8 cellular contexts compared by ENCODE assay signal in the genomic region with DNA sequence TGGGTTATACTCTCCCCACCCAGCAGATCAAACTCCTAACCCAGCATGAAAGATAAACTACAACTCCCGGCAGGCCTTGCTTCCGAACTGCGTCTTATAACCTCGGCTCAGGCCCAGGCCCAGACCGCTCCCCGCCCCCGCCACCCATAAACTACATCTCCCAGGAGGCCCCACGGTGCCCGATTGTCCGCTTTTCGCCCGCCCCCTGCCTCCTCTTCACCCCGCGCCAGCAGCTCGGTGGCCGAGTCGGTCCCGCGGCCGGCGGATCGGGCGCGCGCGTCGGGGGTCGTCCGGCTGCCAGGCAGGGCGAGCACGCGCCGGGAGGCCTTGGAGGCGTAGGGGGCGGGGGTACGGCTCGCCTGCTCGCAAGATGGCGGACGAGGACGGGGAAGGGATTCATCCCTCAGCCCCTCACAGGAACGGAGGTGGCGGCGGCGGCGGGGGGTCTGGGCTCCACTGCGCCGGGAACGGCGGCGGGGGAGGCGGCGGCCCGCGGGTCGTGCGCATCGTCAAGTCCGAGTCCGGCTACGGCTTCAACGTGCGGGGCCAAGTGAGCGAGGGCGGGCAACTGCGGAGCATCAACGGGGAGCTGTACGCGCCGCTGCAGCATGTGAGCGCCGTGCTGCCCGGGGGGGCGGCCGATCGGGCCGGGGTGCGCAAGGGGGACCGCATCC. TPM values are rescaled to one million over a fixed set of nuclear protein-coding genes. Genes with fewer than 3 reads are reported as not detected.
DNase-seq lines count a peak whose midpoint lies in the region; ATAC-seq and TF ChIP-seq lines count a peak whose summit lies in the region.

A gene (plus strand): TSS at position 219 of the 674 bp plus-strand sequence. CDS start 152 bp downstream, at position 371.

- H3K4me1 ChIP-seq in left ventricle myocardium inferior (peaks cover 37% of the 10 kb centered on the region), psoas muscle (peaks cover 30% of the 10 kb centered on the region), urinary bladder (ENCODE audit: insufficient read depth) (no peaks in the 10 kb centered on the region)

- TF ChIP-seq CTCF in left ventricle myocardium inferior (IDR thresholded peaks at IDR 0.05; ENCODE audit: borderline replicate concordance) = no peak
- TF ChIP-seq CTCF in psoas muscle (IDR thresholded peaks at IDR 0.05) = no peak

- H3K36me3 ChIP-seq in left ventricle myocardium inferior (no peaks in the 10 kb centered on the region), psoas muscle (ENCODE audit: insufficient read depth in 1 of 2, low read depth in 1 of 2) (peaks cover 0 to 6% of the 10 kb centered on the region in 2 donors), urinary bladder (ENCODE audit: insufficient read depth) (no peaks in the 10 kb centered on the region)

- H3K27ac ChIP-seq in left ventricle myocardium inferior (replicated peaks) (peak within 1 kb of the TSS; percentile 94), psoas muscle (peak within 1 kb of the TSS; percentile 90), urinary bladder (ENCODE audit: low read depth) (peak within 1 kb of the TSS; percentile 96)

- peaks cover 3% of the 10 kb centered on the region for H3K27me3 ChIP-seq in left ventricle myocardium inferior (ENCODE audit: low read depth)
- no peaks in the 10 kb centered on the region for H3K27me3 ChIP-seq in psoas muscle (ENCODE audit: insufficient read depth in 3 of 3, low read length in 2 of 3)

- WGBS in psoas muscle, 3 donors = 0 to 1% (median 1%) methylated on average over 44 to 79 of the region's 79 CpGs
- under 1% methylated on average over 79 of the region's 79 CpGs for WGBS in urinary bladder

- ATAC-seq in GM18502 (IDR thresholded peaks at IDR 0.05; ENCODE audit: poor library complexity, unreplicated experiment) (peak; percentile 90), HG02943 (IDR thresholded peaks at IDR 0.05; ENCODE audit: low read depth, unreplicated experiment) (peak; percentile 92), psoas muscle (peak; percentile 94 to 96 (median 96))

- no peaks in the 10 kb centered on the region for H3K9me3 ChIP-seq in left ventricle myocardium inferior (replicated peaks)
- no peaks in the 10 kb centered on the region for H3K9me3 ChIP-seq in psoas muscle

- peak within 1 kb of the TSS; percentile 99 for H3K4me3 ChIP-seq in left ventricle myocardium inferior
- H3K4me3 ChIP-seq in psoas muscle = peak within 1 kb of the TSS; percentile 98
- peak within 1 kb of the TSS; percentile 86 for H3K4me3 ChIP-seq in urinary bladder (ENCODE audit: low read depth, low read length)

- intact Hi-C loops in left ventricle myocardium inferior (cut with micrococcal nuclease) = no loop called here
- intact Hi-C loops in psoas muscle (cut with DNase I) = loop anchor here in 1 of 2 donors (10.0 kb wide), 1 partner anchor 53 kb away; no protein-coding TSS in a partner anchor

- DNase-seq in NCI-H187 treated with DMSO at 0.1 percent for 48 hours (lab: John Stamatoyannopoulos, UW) (peak; percentile 90), T-helper 2 cell (peak; percentile 71 to 94 (median 80)), amygdala (lab: John Stamatoyannopoulos, UW) (peak; percentile 60 to 96 (median 88)), left ventricle myocardium inferior (peak; percentile 94), psoas muscle (peak; percentile 92 to 94)

RNA-seq across cellular contexts. Expression of the gene that starts here (rescaled TPM):
- total RNA-seq in left ventricle myocardium inferior (31.8 TPM), psoas muscle (10 to 100 TPM; 39.8 to 47.2 (median 43.3) TPM), urinary bladder (66.6 TPM)
- polyA plus RNA-seq in psoas muscle (10 to 100 TPM; 10.7 to 41.0 (median 11.2) TPM), urinary bladder (18.6 TPM)

Comparison
In these comparisons a context has a peak if more than half of its experiments do, and no peak if none do; other contexts are left out.
1. Peak in every context shown above with its lines: DNase-seq, ATAC-seq, H3K4me3 ChIP-seq and H3K27ac ChIP-seq.